In the genomic region with DNA sequence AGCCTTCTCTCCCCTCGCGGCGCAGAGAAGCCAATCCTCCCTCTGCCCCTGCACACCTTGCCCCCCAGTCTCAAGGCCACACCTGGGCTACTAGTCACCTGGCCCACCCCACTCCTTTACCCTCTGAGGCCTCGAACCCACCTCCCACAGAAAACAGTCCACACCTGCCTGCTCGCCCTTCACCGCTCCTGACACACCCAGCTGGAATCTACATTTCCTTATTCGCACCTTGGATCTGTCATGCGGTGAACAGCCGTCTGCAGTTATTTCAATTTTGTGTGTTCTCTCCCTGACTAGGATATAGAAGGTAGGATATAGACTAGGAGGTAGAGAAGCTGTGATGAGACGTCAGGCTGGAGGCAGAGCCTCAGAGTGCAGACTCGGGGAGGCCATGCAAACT, we compare ENCODE assay signal across 27 cellular contexts. TPM values are rescaled to one million over a fixed set of nuclear protein-coding genes. Genes with fewer than 3 reads are reported as not detected.
DNase-seq lines count a peak whose midpoint lies in the region; ATAC-seq, FAIRE-seq and TF ChIP-seq lines count a peak whose summit lies in the region.
"Had no signal": no experiment of that assay in that cellular context is flagged by ENCODE, and none has a peak within 500 bp of the region (broad histone marks: within the 10 kb centered on the region; RNA-seq: fewer than 3 reads in every experiment).

No MANE protein-coding gene starts in this region.

- dilution Hi-C loops in mammary epithelial cell (cut with HindIII; ENCODE audit: low sequenced_read_pairs): no loop called here

- H3K4me1 ChIP-seq in mammary epithelial cell (ENCODE audit: insufficient read depth, low read length) (peaks cover 20% of the 10 kb centered on the region), breast epithelium (no peaks in the 10 kb centered on the region), kidney (ENCODE audit: control insufficient read depth in 1 of 2, insufficient read depth in 1 of 2, low read depth in 1 of 2, low read length in 2 of 2) (no peaks in the 10 kb centered on the region), smooth muscle cell (ENCODE audit: low read depth) (no peaks in the 10 kb centered on the region)
- H3K4me1 ChIP-seq: BE2C had no signal

- DNase-seq in mammary epithelial cell (no peak), breast epithelium (ENCODE audit: low spot score in 2 of 2) (no peak), kidney (peak; percentile 49), smooth muscle cell (lab: John Stamatoyannopoulos, UW; ENCODE audit: unreplicated experiment) (no peak), NCI-H1436 treated with DMSO at 0.1 percent for 48 hours (lab: John Stamatoyannopoulos, UW) (no peak)
- no peak for DNase-seq in effector memory CD8-positive, alpha-beta T cell
- DNase-seq in stimulated activated CD4-positive, alpha-beta T cell treated with anti-CD3 and anti-CD28 coated beads, Interleukin-4, amount 100 ng/mL, for 1 hour: no peak
- DNase-seq: ACHN; BE2C; CD8-positive, alpha-beta memory T cell; DND-41; H7; IMR-90; KG1; MG63; NCI-H1694; NCI-H2029 treated with DMSO at 0.1 percent for 48 hours; NCI-H2227 treated with DMSO at 0.1 percent for 48 hours; NCI-H526 treated with DMSO at 0.1 percent for 48 hours; RPMI8226; SIG-M5 had no signal

- H3K4me2 ChIP-seq in mammary epithelial cell (ENCODE audit: insufficient read depth, low read depth, low read length): no peak overlapping the region
- no peak overlapping the region for H3K4me2 ChIP-seq in smooth muscle cell

- CTCF ChIA-PET in mammary epithelial cell (lab: Charles Lee; ENCODE audit: low non-redundant PET): no interaction called here

- H4K20me1 ChIP-seq in mammary epithelial cell (ENCODE audit: insufficient read depth, low read length): no peaks in the 10 kb centered on the region
- H4K20me1 ChIP-seq in smooth muscle cell (ENCODE audit: low read depth): no peaks in the 10 kb centered on the region

- no peaks in the 10 kb centered on the region for H3F3A ChIP-seq in smooth muscle cell (ENCODE audit: low read depth)

- no peak overlapping the region for H2AFZ ChIP-seq in mammary epithelial cell (ENCODE audit: low read depth, low read length)
- no peak overlapping the region for H2AFZ ChIP-seq in smooth muscle cell (ENCODE audit: low read depth)

- H3K4me3 ChIP-seq in mammary epithelial cell (replicated peaks in 1 of 3; ENCODE audit: insufficient read depth in 1 of 3, low read depth in 2 of 3, low read length in 3 of 3) (no peak overlapping the region), breast epithelium (no peak overlapping the region), kidney (ENCODE audit: low read length in 2 of 2) (no peak overlapping the region), smooth muscle cell (no peak overlapping the region)
- H3K4me3 ChIP-seq: MG63, SK-N-MC had no signal

- H3K27ac ChIP-seq in mammary epithelial cell (ENCODE audit: insufficient read depth, low read depth, low read length) (peak overlapping the region; percentile 36), breast epithelium (no peak overlapping the region), kidney (ENCODE audit: low read depth in 2 of 2, low read length in 2 of 2) (no peak overlapping the region), smooth muscle cell (ENCODE audit: low read depth) (peak overlapping the region; percentile 67)
- H3K27ac ChIP-seq: 22Rv1, SK-N-MC had no signal

- H3K9me3 ChIP-seq in mammary epithelial cell (replicated peaks; ENCODE audit: insufficient read depth, low read length) (no peaks in the 10 kb centered on the region), breast epithelium (no peaks in the 10 kb centered on the region), kidney (ENCODE audit: control insufficient read depth in 1 of 2, low read length in 2 of 2) (no peaks in the 10 kb centered on the region), smooth muscle cell (replicated peaks; ENCODE audit: low read depth) (no peaks in the 10 kb centered on the region)
- H3K9me3 ChIP-seq: BE2C, MG63 had no signal

- BruUV-seq in mammary epithelial cell (replicated peaks; lab: Mats Ljungman, UMichigan): no TSS peak

- FAIRE-seq in kidney (lab: Jason Lieb, UNC): no peak
- FAIRE-seq: GM12892, GM19239 had no signal

- H3K9me3 Mint-ChIP-seq in effector memory CD8-positive, alpha-beta T cell: no peaks in the 10 kb centered on the region
- H3K9me3 Mint-ChIP-seq: CD14-positive monocyte; CD8-positive, alpha-beta memory T cell had no signal

- intact Hi-C loops in mammary epithelial cell (cut with micrococcal nuclease): loop anchor here (5.0 kb wide), 1 partner anchor 66 kb away; no protein-coding TSS in a partner anchor
- intact Hi-C loops in breast epithelium (cut with DNase I; ENCODE audit: low total_unique reads): no loop called here
- intact Hi-C loops in kidney (cut with DNase I): no loop called here

- H3K79me2 ChIP-seq in mammary epithelial cell (ENCODE audit: insufficient read depth, low read length) (no peaks in the 10 kb centered on the region), smooth muscle cell (ENCODE audit: low read depth) (no peaks in the 10 kb centered on the region)

- ATAC-seq in effector memory CD8-positive, alpha-beta T cell (replicated peaks): no peak
- ATAC-seq in HG02759 (IDR thresholded peaks at IDR 0.05; ENCODE audit: unreplicated experiment): no peak

- WGBS in mammary epithelial cell (ENCODE audit: low coverage, missing lambda C conversion rate): 91% methylated on average over 10 of the region's 11 CpGs
- 89% methylated on average over 11 of the region's 11 CpGs for WGBS in smooth muscle cell (ENCODE audit: low lambda C conversion rate)

- peaks cover 7% of the 10 kb centered on the region for H3K36me3 Mint-ChIP-seq in effector memory CD8-positive, alpha-beta T cell (ENCODE audit: insufficient read depth)
- H3K36me3 Mint-ChIP-seq: CD14-positive monocyte had no signal

- in situ Hi-C loops in mammary epithelial cell (cut with MboI; ENCODE audit: low sequenced_read_pairs in 2 of 2): no loop called here

- H3K27me3 ChIP-seq in mammary epithelial cell (ENCODE audit: insufficient read depth, low read length) (no peaks in the 10 kb centered on the region), breast epithelium (no peaks in the 10 kb centered on the region), smooth muscle cell (ENCODE audit: low read depth) (no peaks in the 10 kb centered on the region)
- H3K27me3 ChIP-seq: BE2C, MG63 had no signal

- H3K9ac ChIP-seq in mammary epithelial cell (ENCODE audit: insufficient read depth, low read length): no peak overlapping the region
- no peak overlapping the region for H3K9ac ChIP-seq in kidney (ENCODE audit: low read length in 2 of 2)
- no peak overlapping the region for H3K9ac ChIP-seq in smooth muscle cell (ENCODE audit: low read depth)

- no peak for TF ChIP-seq POLR2A in breast epithelium (IDR thresholded peaks at IDR 0.05)

- no peaks in the 10 kb centered on the region for H3K36me3 ChIP-seq in mammary epithelial cell (ENCODE audit: insufficient read depth, low read length)
- no peaks in the 10 kb centered on the region for H3K36me3 ChIP-seq in breast epithelium
- H3K36me3 ChIP-seq in kidney (ENCODE audit: control insufficient read depth in 1 of 2, insufficient read depth in 2 of 2, low read length in 2 of 2): no peaks in the 10 kb centered on the region
- H3K36me3 ChIP-seq in smooth muscle cell (ENCODE audit: low read depth): no peaks in the 10 kb centered on the region
- H3K36me3 ChIP-seq: BE2C, MG63 had no signal

- H3K4me3 Mint-ChIP-seq in effector memory CD8-positive, alpha-beta T cell: no peak overlapping the region
- H3K4me3 Mint-ChIP-seq: CD14-positive monocyte had no signal

- TF ChIP-seq CTCF in mammary epithelial cell (conservative IDR thresholded peaks at IDR 0.05 in 1 of 2, IDR thresholded peaks at IDR 0.05 in 1 of 2; ENCODE audit: extremely low read depth in 1 of 2, insufficient read depth in 1 of 2, low read depth in 1 of 2, low read length in 2 of 2): no peak
- no peak for TF ChIP-seq CTCF in breast epithelium (IDR thresholded peaks at IDR 0.05)
- no peak for TF ChIP-seq CTCF in kidney (IDR thresholded peaks at IDR 0.05; ENCODE audit: borderline replicate concordance, extremely low read depth, insufficient read depth)
- no peak for TF ChIP-seq CTCF in smooth muscle cell (IDR thresholded peaks at IDR 0.05; ENCODE audit: borderline replicate concordance, insufficient read depth, poor library complexity, severe bottlenecking)

- H3K27ac Mint-ChIP-seq in effector memory CD8-positive, alpha-beta T cell: peak overlapping the region; percentile 11 to 46

- no peaks in the 10 kb centered on the region for H3K27me3 Mint-ChIP-seq in effector memory CD8-positive, alpha-beta T cell
- H3K27me3 Mint-ChIP-seq: CD8-positive, alpha-beta memory T cell had no signal

- peaks cover 17 to 26% of the 10 kb centered on the region in 2 donors for H3K4me1 Mint-ChIP-seq in effector memory CD8-positive, alpha-beta T cell (ENCODE audit: low read depth in 2 of 2)

RNA-seq across cellular contexts. Expression of gene SMKR1, which starts 29.4 kb away (rescaled TPM):
- under 1 TPM in 1 of 2 donors, not detected in 1; 0.80 TPM for total RNA-seq in mammary epithelial cell
- polyA plus RNA-seq in mammary epithelial cell: 0.86 TPM
- not detected for polyA minus RNA-seq in mammary epithelial cell
- not detected for total RNA-seq in breast epithelium
- total RNA-seq in kidney: 0.63 TPM
- polyA plus RNA-seq in kidney (ENCODE audit: insufficient read depth, low read depth, low replicate concordance): 3.9 TPM
- not detected in 2 replicates for total RNA-seq in smooth muscle cell
- not detected in 2 replicates for polyA plus RNA-seq in smooth muscle cell
- total RNA-seq: H7, IMR-90 had no signal
- polyA plus RNA-seq: CD14-positive monocyte had no signal

Comparison
In these comparisons a context has a peak if more than half of its experiments do, and no peak if none do; other contexts are left out.
1. H3K27ac ChIP-seq: peak in mammary epithelial cell (single experiment) and smooth muscle cell (single experiment); none in breast epithelium (0 of 2) and kidney (0 of 2).